Comparison of ENCODE assay signal across 17 cellular contexts in genomic region chr18:27778925-27779324, GRCh38.
"Had no signal": no experiment of that assay in that cellular context is flagged by ENCODE, and none has a peak within 500 bp of the region (broad histone marks: within the 10 kb centered on the region; RNA-seq: fewer than 3 reads in every experiment).

No MANE protein-coding gene starts in this region.

- H3K36me3 Mint-ChIP-seq: activated CD8-positive, alpha-beta memory T cell treated with anti-CD3 and anti-CD28 coated beads, Interleukin-2, amount 10 ng/mL, durations not matched to agents 7 days and 5 days; activated naive CD8-positive, alpha-beta T cell; brain had no signal

- H3K4me3 Mint-ChIP-seq: activated CD8-positive, alpha-beta memory T cell treated with anti-CD3 and anti-CD28 coated beads, Interleukin-2, amount 10 ng/mL, durations not matched to agents 7 days and 5 days; activated naive CD4-positive, alpha-beta T cell treated with anti-CD3 and anti-CD28 coated beads for 36 hours; activated naive CD8-positive, alpha-beta T cell; activated T-cell treated with anti-CD3 and anti-CD28 coated beads, Interleukin-2, amount 50 U/mL, for 24 hours; brain; central memory CD8-positive, alpha-beta T cell; T-helper 1 cell treated with Interleukin-12 subunit alpha and Interleukin-12 subunit beta and Interleukin-4 antibody, amounts not matched to agents 30 μg/mL and 1 μg/mL, for 36 hours had no signal

- DNase-seq: activated CD4-positive, alpha-beta T cell treated with anti-CD3 and anti-CD28 coated beads for 48 hours; activated CD4-positive, alpha-beta T cell treated with anti-CD3 and anti-CD28 coated beads, Interleukin-2, amount 50 U/mL, for 48 hours; activated CD4-positive, CD25-positive, alpha-beta regulatory T cell treated with anti-CD3 and anti-CD28 coated beads, Interleukin-2, amount 50 U/mL, for 72 hours; activated CD8-positive, alpha-beta memory T cell treated with anti-CD3 and anti-CD28 coated beads, Interleukin-2, amount 10 ng/mL, durations not matched to agents 7 days and 5 days; activated gamma-delta T cell; activated naive CD4-positive, alpha-beta T cell treated with anti-CD3 and anti-CD28 coated beads for 36 hours; activated T-cell treated with anti-CD3 and anti-CD28 coated beads, Interleukin-2, amount 50 U/mL, for 24 hours; amygdala; KBM-7; NCI-H526 treated with DMSO at 0.1 percent for 48 hours; SHP77 treated with DMSO at 0.1 percent for 48 hours had no signal

- H3K4me1 Mint-ChIP-seq: activated CD8-positive, alpha-beta memory T cell treated with anti-CD3 and anti-CD28 coated beads, Interleukin-2, amount 10 ng/mL, durations not matched to agents 7 days and 5 days; central memory CD8-positive, alpha-beta T cell had no signal

- H3K9me3 Mint-ChIP-seq: brain had no signal

- ATAC-seq: activated CD8-positive, alpha-beta memory T cell treated with anti-CD3 and anti-CD28 coated beads, Interleukin-2, amount 10 ng/mL, durations not matched to agents 7 days and 5 days had no signal

- H3K27ac Mint-ChIP-seq: activated CD8-positive, alpha-beta memory T cell treated with anti-CD3 and anti-CD28 coated beads, Interleukin-2, amount 10 ng/mL, durations not matched to agents 7 days and 5 days; activated naive CD4-positive, alpha-beta T cell treated with anti-CD3 and anti-CD28 coated beads for 36 hours; activated naive CD8-positive, alpha-beta T cell; activated T-cell treated with anti-CD3 and anti-CD28 coated beads, Interleukin-2, amount 50 U/mL, for 24 hours; T-helper 1 cell treated with Interleukin-12 subunit alpha and Interleukin-12 subunit beta and Interleukin-4 antibody, amounts not matched to agents 30 μg/mL and 1 μg/mL, for 36 hours had no signal

- FAIRE-seq: astrocyte, RCC 7860 had no signal

- H3K27me3 Mint-ChIP-seq: activated CD8-positive, alpha-beta memory T cell treated with anti-CD3 and anti-CD28 coated beads, Interleukin-2, amount 10 ng/mL, durations not matched to agents 7 days and 5 days; activated naive CD8-positive, alpha-beta T cell; activated T-cell treated with anti-CD3 and anti-CD28 coated beads, Interleukin-2, amount 50 U/mL, for 24 hours; brain; central memory CD8-positive, alpha-beta T cell had no signal
